Comparison of ENCODE assay signal across 17 cellular contexts in the genomic region with DNA sequence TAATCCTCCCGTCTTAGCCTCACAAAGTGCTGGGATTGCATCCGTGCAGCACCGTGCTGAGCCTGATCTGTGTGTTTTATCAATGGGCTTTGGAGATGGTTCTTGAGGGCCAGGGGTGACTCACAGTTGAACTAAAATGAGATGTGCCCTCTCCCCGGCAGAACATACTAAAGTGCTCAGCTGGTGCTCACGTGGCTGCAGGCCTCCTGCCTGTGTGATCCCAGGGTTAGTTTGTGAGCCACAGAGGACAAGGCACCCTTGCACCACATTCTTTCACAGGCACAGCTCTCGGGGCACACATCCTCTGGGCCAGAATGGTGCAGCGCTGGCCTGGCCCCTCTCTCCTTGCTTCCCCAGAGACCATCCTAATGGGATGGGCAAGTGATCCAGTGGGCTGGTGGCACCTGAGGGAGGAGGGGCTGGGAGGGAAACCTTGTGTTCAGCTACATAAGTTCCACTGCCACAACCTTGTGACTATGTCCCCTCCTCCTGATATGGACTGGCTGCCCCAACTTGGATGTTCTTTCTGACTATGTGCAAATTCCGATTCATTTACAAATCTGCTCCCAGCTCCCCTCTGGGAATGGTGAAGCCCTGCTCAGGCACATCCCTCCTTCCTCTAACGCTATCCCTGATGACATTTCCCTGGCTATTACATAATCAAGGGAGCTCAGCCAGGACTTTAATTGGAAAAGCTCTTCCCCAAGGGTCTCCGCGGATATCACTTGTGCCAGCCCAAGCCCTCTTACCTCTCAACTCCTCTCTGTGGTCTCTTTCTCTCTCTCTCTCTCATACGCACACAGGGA.
DNase-seq lines count a peak whose midpoint lies in the region; ATAC-seq, FAIRE-seq and TF ChIP-seq lines count a peak whose summit lies in the region.
"Had no signal": no experiment of that assay in that cellular context is flagged by ENCODE, and none has a peak within 500 bp of the region (broad histone marks: within the 10 kb centered on the region; RNA-seq: fewer than 3 reads in every experiment).

No MANE protein-coding gene starts in this region.

- intact Hi-C loops in natural killer cell (cut with micrococcal nuclease), result loop anchor here (5.0 kb wide), 3 partner anchors 46 to 216 kb away; no protein-coding TSS in a partner anchor

- H3K9me3 Mint-ChIP-seq in central memory CD8-positive, alpha-beta T cell, result no peaks in the 10 kb centered on the region
- H3K9me3 Mint-ChIP-seq in natural killer cell, result no peaks in the 10 kb centered on the region
- H3K9me3 Mint-ChIP-seq: activated T-cell treated with anti-CD3 and anti-CD28 coated beads, Interleukin-2, amount 50 U/mL, for 4 hours had no signal

- FAIRE-seq in D721Med (lab: Jason Lieb, UNC), result no peak
- FAIRE-seq: GM12892 had no signal

- in situ Hi-C loops in KBM-7 (cut with MboI; ENCODE audit: low pct_unique_long_range_greater_than_20kb, low sequenced_read_pairs), result no loop called here

- H3K27ac Mint-ChIP-seq in central memory CD8-positive, alpha-beta T cell (ENCODE audit: low read depth), result peak overlapping the region; percentile 11
- peak overlapping the region; percentile 69 to 81 for H3K27ac Mint-ChIP-seq in natural killer cell

- H3K4me1 Mint-ChIP-seq in central memory CD8-positive, alpha-beta T cell, result peaks cover 93% of the 10 kb centered on the region
- H3K4me1 Mint-ChIP-seq in natural killer cell, result peaks cover 93% of the 10 kb centered on the region in 2 donors

- peak; percentile 73 for DNase-seq in Daoy (ENCODE audit: low read depth)
- peak; percentile 50 for DNase-seq in HFF-Myc (ENCODE audit: extremely low read depth, low read depth)
- DNase-seq in central memory CD8-positive, alpha-beta T cell (ENCODE audit: low spot score in 2 of 2), result no peak
- no peak for DNase-seq in natural killer cell
- DNase-seq in activated CD4-positive, CD25-positive, alpha-beta regulatory T cell treated with anti-CD3 and anti-CD28 coated beads, Interleukin-2, amount 50 U/mL, for 72 hours, result no peak
- DNase-seq in KBM-7, result no peak
- no peak for DNase-seq in D721Med (ENCODE audit: insufficient read length, low spot score)
- no peak for DNase-seq in SHP77 (lab: John Stamatoyannopoulos, UW)
- DNase-seq: activated T-cell treated with anti-CD3 and anti-CD28 coated beads, Interleukin-2, amount 50 U/mL, for 4 hours; dermis blood vessel endothelial cell; Kasumi-1; mesendoderm; NCI-H2227 treated with DMSO at 0.1 percent for 48 hours; PC-3 had no signal

- ATAC-seq in central memory CD8-positive, alpha-beta T cell (replicated peaks; ENCODE audit: extremely low read depth, poor library complexity, severe bottlenecking), result no peak
- ATAC-seq in natural killer cell, result peak; percentile 33 to 56 (median 48)
- ATAC-seq: activated T-cell treated with anti-CD3 and anti-CD28 coated beads, Interleukin-2, amount 50 U/mL, for 4 hours; HCT116; PC-3 had no signal

- no peak overlapping the region for H3K4me3 Mint-ChIP-seq in central memory CD8-positive, alpha-beta T cell
- peak overlapping the region; percentile 61 for H3K4me3 Mint-ChIP-seq in natural killer cell
- H3K4me3 Mint-ChIP-seq: activated T-cell treated with anti-CD3 and anti-CD28 coated beads, Interleukin-2, amount 50 U/mL, for 4 hours had no signal

- TF ChIP-seq CTCF in HFF-Myc (IDR thresholded peaks at IDR 0.05; ENCODE audit: low read depth, low read length, missing control alignments) (no peak), natural killer cell (IDR thresholded peaks at IDR 0.05) (no peak), D721Med (IDR thresholded peaks at IDR 0.05; ENCODE audit: insufficient read depth, missing control alignments) (no peak)

- no peak overlapping the region for H3K4me3 ChIP-seq in HFF-Myc (replicated peaks; ENCODE audit: low read depth, low read length)
- H3K4me3 ChIP-seq: prostate gland had no signal

- H3K36me3 Mint-ChIP-seq in central memory CD8-positive, alpha-beta T cell (ENCODE audit: insufficient read depth), result peaks cover 2% of the 10 kb centered on the region
- no peaks in the 10 kb centered on the region for H3K36me3 Mint-ChIP-seq in natural killer cell

- no peaks in the 10 kb centered on the region for H3K27me3 Mint-ChIP-seq in central memory CD8-positive, alpha-beta T cell
- H3K27me3 Mint-ChIP-seq in natural killer cell (ENCODE audit: low read depth in 2 of 2), result no peaks in the 10 kb centered on the region

Comparison
In these comparisons a context has a peak if more than half of its experiments do, and no peak if none do; other contexts are left out.
1. DNase-seq: peak in Daoy (single experiment) and HFF-Myc (single experiment); none in central memory CD8-positive, alpha-beta T cell (0 of 2), natural killer cell (single experiment), activated CD4-positive, CD25-positive, alpha-beta regulatory T cell treated with anti-CD3 and anti-CD28 coated beads, Interleukin-2, amount 50 U/mL, for 72 hours (single experiment), KBM-7 (single experiment), D721Med (single experiment) and SHP77 (0 of 2).